In the genomic region with DNA sequence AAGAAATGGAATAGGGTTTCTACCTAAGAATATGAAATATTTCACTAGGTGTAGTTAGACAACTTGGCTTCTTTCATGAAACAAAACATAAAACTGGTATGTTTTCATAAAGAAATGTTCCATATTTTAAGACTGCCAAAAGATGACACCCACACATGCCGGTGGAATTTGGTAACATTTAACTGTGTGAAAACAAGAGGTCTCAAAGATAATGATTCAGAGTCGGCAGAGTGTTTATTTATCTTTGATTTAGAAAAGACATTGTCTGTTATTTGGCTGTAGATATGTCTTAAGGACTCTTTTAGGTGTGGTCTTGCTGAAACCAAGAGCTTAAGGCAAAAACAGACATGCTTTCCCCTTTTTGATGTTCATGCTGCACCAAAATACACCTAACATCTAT, we compare ENCODE assay signal across 28 cellular contexts.
DNase-seq lines count a peak whose midpoint lies in the region; ATAC-seq, FAIRE-seq and TF ChIP-seq lines count a peak whose summit lies in the region.
"Had no signal": no experiment of that assay in that cellular context is flagged by ENCODE, and none has a peak within 500 bp of the region (broad histone marks: within the 10 kb centered on the region; RNA-seq: fewer than 3 reads in every experiment).

No MANE protein-coding gene starts in this region.

- DNase-seq in SK-N-SH: no peak
- peak; percentile 50 for DNase-seq in astrocyte (ENCODE audit: low read depth)
- DNase-seq in foreskin fibroblast: peak; percentile 42 to 60
- DNase-seq in superior temporal gyrus (ENCODE audit: extremely low spot score): peak; percentile 22
- no peak for DNase-seq in GM10248 (ENCODE audit: extremely low spot score)
- no peak for DNase-seq in PC-3
- DNase-seq in uterus: no peak
- DNase-seq: activated CD4-positive, alpha-beta T cell treated with anti-CD3 and anti-CD28 coated beads for 4 hours; activated gamma-delta T cell treated with Interleukin-2 at 50 U/mL for 16 hours; activated T-cell treated with anti-CD3 and anti-CD28 coated beads, Interleukin-2, amount 50 U/mL, for 24 hours; caudate nucleus; foreskin melanocyte; hippocampal formation; immature natural killer cell; left ventricle myocardium superior; NCI-H1930; NCI-H2227 treated with DMSO at 0.1 percent for 48 hours; NCI-H69; RPMI8226; stimulated activated CD8-positive, alpha-beta memory T cell treated with anti-CD3 and anti-CD28 coated beads, Interleukin-4, amount 100 ng/mL, for 48 hours; stomach; T-helper 17 cell; trophoblast cell had no signal

- H3K27ac ChIP-seq in SK-N-SH (ENCODE audit: low read depth in 2 of 2, low read length in 1 of 2) (no peak overlapping the region), astrocyte (ENCODE audit: low read depth, low read length) (peak overlapping the region; percentile 27), PC-3 (ENCODE audit: low read length) (no peak overlapping the region), uterus (no peak overlapping the region)
- H3K27ac ChIP-seq: 22Rv1, KMS-11, stomach had no signal

- H3K36me3 Mint-ChIP-seq in astrocyte (ENCODE audit: low read depth, unreplicated experiment): no peaks in the 10 kb centered on the region
- H3K36me3 Mint-ChIP-seq: immature natural killer cell; natural killer cell treated with Interleukin-12 subunit alpha and Interleukin-12 subunit beta and Interleukin-15 and Interleukin-18, amount 100 ng/mL, for 72 hours had no signal

- CTCF ChIA-PET in SK-N-SH (lab: Yijun Ruan, JAX): no interaction called here
- CTCF ChIA-PET in GM10248 (lab: Yijun Ruan, JAX): interaction anchor here (1.1 kb wide), 1 partner anchor 30 kb away, joined by 4 read pairs; no protein-coding TSS in a partner anchor
- CTCF ChIA-PET in PC-3 (lab: Charles Lee): no interaction called here

- H2AFZ ChIP-seq in SK-N-SH (ENCODE audit: low read depth): peak overlapping the region; percentile 36; the same call in 1 of the 2 replicates
- no peak overlapping the region for H2AFZ ChIP-seq in astrocyte (ENCODE audit: low read depth, low read length)
- H2AFZ ChIP-seq in PC-3 (ENCODE audit: low read length): no peak overlapping the region

- H3K4me3 Mint-ChIP-seq in astrocyte (ENCODE audit: unreplicated experiment): no peak overlapping the region
- H3K4me3 Mint-ChIP-seq: activated T-cell treated with anti-CD3 and anti-CD28 coated beads, Interleukin-2, amount 50 U/mL, for 24 hours; immature natural killer cell; natural killer cell treated with Interleukin-12 subunit alpha and Interleukin-12 subunit beta and Interleukin-15 and Interleukin-18, amount 100 ng/mL, for 72 hours; T-helper 17 cell had no signal

- no peak for TF ChIP-seq POLR2A in uterus (IDR thresholded peaks at IDR 0.05)

- TF ChIP-seq CTCF in SK-N-SH (IDR thresholded peaks at IDR 0.05): no peak
- TF ChIP-seq CTCF in astrocyte (IDR thresholded peaks at IDR 0.05; ENCODE audit: insufficient read depth, low read depth, low read length): no peak
- TF ChIP-seq CTCF in foreskin fibroblast (IDR thresholded peaks at IDR 0.05; ENCODE audit: low read depth, low read length): no peak
- TF ChIP-seq CTCF in GM10248 (IDR thresholded peaks at IDR 0.05; ENCODE audit: control extremely low read depth, extremely low read depth, low read depth, missing control alignments): no peak
- no peak for TF ChIP-seq CTCF in PC-3 (conservative IDR thresholded peaks at IDR 0.05; ENCODE audit: low read depth, low read length)
- TF ChIP-seq CTCF in uterus (IDR thresholded peaks at IDR 0.05): no peak

- H3K9me3 ChIP-seq in SK-N-SH (no peaks in the 10 kb centered on the region), astrocyte (ENCODE audit: insufficient read depth, low read depth, low read length) (no peaks in the 10 kb centered on the region), PC-3 (ENCODE audit: low read length) (no peaks in the 10 kb centered on the region), uterus (no peaks in the 10 kb centered on the region)
- H3K9me3 ChIP-seq: stomach had no signal

- peaks cover 5% of the 10 kb centered on the region for H3K9me3 Mint-ChIP-seq in astrocyte (ENCODE audit: unreplicated experiment)
- H3K9me3 Mint-ChIP-seq: activated T-cell treated with anti-CD3 and anti-CD28 coated beads, Interleukin-2, amount 50 U/mL, for 24 hours; natural killer cell treated with Interleukin-12 subunit alpha and Interleukin-12 subunit beta and Interleukin-15 and Interleukin-18, amount 100 ng/mL, for 72 hours had no signal

- no peaks in the 10 kb centered on the region for H3K79me2 ChIP-seq in SK-N-SH (ENCODE audit: insufficient read depth)
- H3K79me2 ChIP-seq in astrocyte (ENCODE audit: insufficient read depth, low read length): no peaks in the 10 kb centered on the region
- no peaks in the 10 kb centered on the region for H3K79me2 ChIP-seq in PC-3 (ENCODE audit: low read length)

- H3K27ac Mint-ChIP-seq in astrocyte (ENCODE audit: unreplicated experiment): no peak overlapping the region
- H3K27ac Mint-ChIP-seq: activated T-cell treated with anti-CD3 and anti-CD28 coated beads, Interleukin-2, amount 50 U/mL, for 24 hours; immature natural killer cell; natural killer cell treated with Interleukin-12 subunit alpha and Interleukin-12 subunit beta and Interleukin-15 and Interleukin-18, amount 100 ng/mL, for 72 hours; T-helper 17 cell had no signal

- POLR2A ChIA-PET in SK-N-SH (lab: Yijun Ruan, JAX): no interaction called here
- POLR2A ChIA-PET in GM10248 (lab: Yijun Ruan, JAX): no interaction called here
- POLR2A ChIA-PET in PC-3 (lab: Charles Lee; ENCODE audit: unreplicated experiment): no interaction called here

- H3F3A ChIP-seq in SK-N-SH (replicated peaks; ENCODE audit: insufficient read depth) (peaks cover 3% of the 10 kb centered on the region), PC-3 (ENCODE audit: low read length, unreplicated experiment) (no peaks in the 10 kb centered on the region)

- no peak for TF ChIP-seq EP300 in SK-N-SH (IDR thresholded peaks at IDR 0.05; ENCODE audit: borderline replicate concordance in 1 of 2, low read depth in 1 of 2, low read length in 1 of 2)

- no peak overlapping the region for H3K4me3 ChIP-seq in SK-N-SH (ENCODE audit: low read depth in 2 of 2, low read length in 1 of 2)
- H3K4me3 ChIP-seq in astrocyte (ENCODE audit: insufficient read depth, low read depth, low read length): no peak overlapping the region
- no peak overlapping the region for H3K4me3 ChIP-seq in foreskin fibroblast (ENCODE audit: low read depth in 1 of 2, low read length in 2 of 2)
- H3K4me3 ChIP-seq in PC-3 (ENCODE audit: low read length): no peak overlapping the region
- H3K4me3 ChIP-seq in uterus: no peak overlapping the region
- H3K4me3 ChIP-seq: stomach had no signal

- no peak for TF ChIP-seq RAD21 in SK-N-SH (IDR thresholded peaks at IDR 0.05; ENCODE audit: low read length)

- intact Hi-C loops in PC-3 (cut with micrococcal nuclease): no loop called here
- intact Hi-C loops in uterus (cut with DNase I; ENCODE audit: low total_unique reads): no loop called here

- H3K27me3 ChIP-seq in SK-N-SH (ENCODE audit: insufficient read depth) (no peaks in the 10 kb centered on the region), astrocyte (ENCODE audit: insufficient read depth, low read length) (no peaks in the 10 kb centered on the region), PC-3 (ENCODE audit: low read length) (no peaks in the 10 kb centered on the region), uterus (no peaks in the 10 kb centered on the region)
- H3K27me3 ChIP-seq: stomach had no signal

- H3K4me1 Mint-ChIP-seq in astrocyte (ENCODE audit: low read depth, unreplicated experiment): peaks cover 10% of the 10 kb centered on the region
- H3K4me1 Mint-ChIP-seq: immature natural killer cell, T-helper 17 cell had no signal

- H3K9ac ChIP-seq in SK-N-SH: no peak overlapping the region
- no peak overlapping the region for H3K9ac ChIP-seq in astrocyte (ENCODE audit: low read length)
- H3K9ac ChIP-seq in PC-3 (ENCODE audit: low read length): no peak overlapping the region
- H3K9ac ChIP-seq: KMS-11 had no signal

- FAIRE-seq in astrocyte (lab: Jason Lieb, UNC): no peak
- FAIRE-seq: endothelial cell of umbilical vein had no signal

- H4K20me1 ChIP-seq in SK-N-SH (ENCODE audit: insufficient read depth) (no peaks in the 10 kb centered on the region), astrocyte (ENCODE audit: insufficient read depth, low read length) (no peaks in the 10 kb centered on the region), PC-3 (ENCODE audit: low read length) (no peaks in the 10 kb centered on the region)

- no TSS peak for BruUV-seq in PC-3 (replicated peaks; lab: Mats Ljungman, UMichigan)

- H3K4me1 ChIP-seq in SK-N-SH (ENCODE audit: control insufficient read depth in 1 of 2, insufficient read depth in 2 of 2, low read depth in 1 of 2, low read length in 1 of 2) (peaks cover 0 to 10% of the 10 kb centered on the region in 2 experiments; a peak in 1 of 4 replicates), astrocyte (ENCODE audit: insufficient read depth, low read length) (peaks cover 13% of the 10 kb centered on the region), PC-3 (ENCODE audit: insufficient read depth, low read length) (no peaks in the 10 kb centered on the region), uterus (no peaks in the 10 kb centered on the region)

- H3K9me2 ChIP-seq in SK-N-SH (no peaks in the 10 kb centered on the region), PC-3 (replicated peaks; ENCODE audit: low read length) (no peaks in the 10 kb centered on the region)

- 66% methylated on average over 2 of the region's 2 CpGs for WGBS in SK-N-SH (ENCODE audit: low lambda C conversion rate)

- H3K36me3 ChIP-seq in SK-N-SH (replicated peaks in 1 of 2; ENCODE audit: control insufficient read depth in 1 of 2, insufficient read depth in 2 of 2, low read length in 1 of 2) (no peaks in the 10 kb centered on the region), astrocyte (ENCODE audit: insufficient read depth, low read length) (no peaks in the 10 kb centered on the region), PC-3 (ENCODE audit: low read depth, low read length) (no peaks in the 10 kb centered on the region), uterus (no peaks in the 10 kb centered on the region)
- H3K36me3 ChIP-seq: stomach had no signal

- ATAC-seq in SK-N-SH treated with all-trans-retinoic acid at 6 μM for 48 hours: no peak
- ATAC-seq in PC-3: no peak
- ATAC-seq: left ventricle myocardium superior; natural killer cell treated with Interleukin-12 subunit alpha and Interleukin-12 subunit beta and Interleukin-15 and Interleukin-18, amount 100 ng/mL, for 72 hours; T-helper 17 cell had no signal

- no peak overlapping the region for H3K4me2 ChIP-seq in SK-N-SH
- no peak overlapping the region for H3K4me2 ChIP-seq in astrocyte (ENCODE audit: low read length)
- H3K4me2 ChIP-seq in PC-3 (ENCODE audit: low read length): no peak overlapping the region
- H3K4me2 ChIP-seq: KMS-11 had no signal

- H3K27me3 Mint-ChIP-seq in astrocyte (ENCODE audit: low read depth, unreplicated experiment): no peaks in the 10 kb centered on the region

TF ChIP-seq in SK-N-SH, 30 proteins besides CTCF, POLR2A, EP300 and RAD21 (continues in another document):
- no peak for TF ChIP-seq FOXJ3 (CRISPR knock-in tag; IDR thresholded peaks at IDR 0.05)

TF ChIP-seq in SK-N-SH treated with all-trans-retinoic acid at 6 μM for 48 hours, 23 proteins besides CTCF, POLR2A, EP300 and RAD21:
- TF ChIP-seq TCF4 (CRISPR knock-in tag; IDR thresholded peaks at IDR 0.05; ENCODE audit: borderline replicate concordance) (no peak), ZNF565 (CRISPR knock-in tag; conservative IDR thresholded peaks at IDR 0.05; ENCODE audit: low read depth) (no peak)

Comparison
In these comparisons a context has a peak if more than half of its experiments do, and no peak if none do; other contexts are left out.
1. DNase-seq: peak in astrocyte (single experiment), foreskin fibroblast (2 of 2) and superior temporal gyrus (single experiment); none in SK-N-SH (single experiment), GM10248 (single experiment), PC-3 (single experiment) and uterus (0 of 2).